Comparison of ENCODE assay signal across 9 cellular contexts in genomic region chr2:20596193-20596972, GRCh38. TPM values are rescaled to one million over a fixed set of nuclear protein-coding genes. Genes with fewer than 3 reads are reported as not detected.
DNase-seq lines count a peak whose midpoint lies in the region; ATAC-seq and TF ChIP-seq lines count a peak whose summit lies in the region.
"Had no signal": no experiment of that assay in that cellular context is flagged by ENCODE, and none has a peak within 500 bp of the region (broad histone marks: within the 10 kb centered on the region; RNA-seq: fewer than 3 reads in every experiment).

No MANE protein-coding gene starts in this region.

- H3K9ac ChIP-seq in colonic mucosa (ENCODE audit: low read depth in 2 of 2, low read length in 2 of 2), result no peak overlapping the region

- ATAC-seq in GM21786 (IDR thresholded peaks at IDR 0.05; ENCODE audit: unreplicated experiment) (peak; percentile 1), HG02642 (IDR thresholded peaks at IDR 0.05; ENCODE audit: poor library complexity, unreplicated experiment) (no peak)

- 97% methylated on average over 4 of the region's 4 CpGs for WGBS in esophagus muscularis mucosa

- TF ChIP-seq POLR2A in esophagus muscularis mucosa (IDR thresholded peaks at IDR 0.05; ENCODE audit: low read depth), result no peak

- no peak for TF ChIP-seq EP300 in esophagus muscularis mucosa (IDR thresholded peaks at IDR 0.05)

- H3K4me1 ChIP-seq in esophagus muscularis mucosa (peaks cover 70 to 94% (median 87%) of the 10 kb centered on the region in 4 donors), colonic mucosa (peaks cover 4% of the 10 kb centered on the region)

- H3K36me3 ChIP-seq in esophagus muscularis mucosa, result peaks cover 0 to 6% (median 1%) of the 10 kb centered on the region in 4 donors
- no peaks in the 10 kb centered on the region for H3K36me3 ChIP-seq in colonic mucosa

- no peaks in the 10 kb centered on the region for H3K9me3 ChIP-seq in esophagus muscularis mucosa
- H3K9me3 ChIP-seq in colonic mucosa, result no peaks in the 10 kb centered on the region

- DNase-seq in NAMALWA (ENCODE audit: low spot score) (peak; percentile 27), esophagus muscularis mucosa (ENCODE audit: extremely low spot score) (no peak), colonic mucosa (no peak), NCI-H446 treated with DMSO at 0.1 percent for 48 hours (lab: John Stamatoyannopoulos, UW) (no peak), Kasumi-1 (lab: John Stamatoyannopoulos, UW) (no peak)
- peak; percentile 20 for DNase-seq in stimulated activated CD8-positive, alpha-beta memory T cell treated with anti-CD3 and anti-CD28 coated beads, Interleukin-4, amount 100 ng/mL, for 48 hours

- no peaks in the 10 kb centered on the region for H3K27me3 ChIP-seq in esophagus muscularis mucosa
- H3K27me3 ChIP-seq in colonic mucosa, result no peaks in the 10 kb centered on the region

- H3K4me3 ChIP-seq in esophagus muscularis mucosa, result no peak overlapping the region
- H3K4me3 ChIP-seq in colonic mucosa, result no peak overlapping the region

- H3K27ac ChIP-seq in esophagus muscularis mucosa (replicated peaks in 1 of 4) (peak overlapping the region; percentile 68 to 76 (median 74)), colonic mucosa (no peak overlapping the region)
- H3K27ac ChIP-seq: HL-60 had no signal

- intact Hi-C loops in esophagus muscularis mucosa (cut with DNase I), result no loop called here
- intact Hi-C loops in colonic mucosa (cut with DNase I), result no loop called here

- TF ChIP-seq CTCF in esophagus muscularis mucosa (IDR thresholded peaks at IDR 0.05), result no peak
- TF ChIP-seq CTCF in colonic mucosa (IDR thresholded peaks at IDR 0.05), result no peak

RNA-seq across cellular contexts. Expression of gene HS1BP3, which starts 54.5 kb away (rescaled TPM):
- 10 to 100 TPM; 42.6 to 95.6 (median 60.0) TPM for total RNA-seq in esophagus muscularis mucosa
- 10 to 100 TPM; 21.2 to 21.5 TPM for total RNA-seq in colonic mucosa

Comparison
In these comparisons a context has a peak if more than half of its experiments do, and no peak if none do; other contexts are left out.
1. DNase-seq: peak in NAMALWA (single experiment) and stimulated activated CD8-positive, alpha-beta memory T cell treated with anti-CD3 and anti-CD28 coated beads, Interleukin-4, amount 100 ng/mL, for 48 hours (single experiment); none in esophagus muscularis mucosa (single experiment), colonic mucosa (single experiment), NCI-H446 treated with DMSO at 0.1 percent for 48 hours (single experiment) and Kasumi-1 (0 of 2).